ENCODE assay signal across 1 cellular context in genomic region chr20:57592263-57593092, GRCh38.
A peak's percentile ranks its signal among the peaks of the same experiment; 100 is the strongest.
TF ChIP-seq lines count a peak whose summit lies in the region.

No MANE protein-coding gene starts in this region.

TF ChIP-seq in HepG2, 621 proteins besides CTCF, POLR2A, EP300 and RAD21 (continued from another document and continues in another):
- TF ChIP-seq PLSCR1 (CRISPR knock-in tag; IDR thresholded peaks at IDR 0.05; ENCODE audit: borderline replicate concordance), result no peak
- peak; percentile 92 for TF ChIP-seq ZSCAN29 (CRISPR knock-in tag; conservative IDR thresholded peaks at IDR 0.05)
- TF ChIP-seq HOXA7 (CRISPR knock-in tag; IDR thresholded peaks at IDR 0.05), result no peak
- TF ChIP-seq GABPA (IDR thresholded peaks at IDR 0.05; ENCODE audit: low read depth, low read length), result no peak
- peak; percentile 45; the same call in 1 of the 2 replicates for TF ChIP-seq GABPA (CRISPR knock-in tag; IDR thresholded peaks at IDR 0.05; ENCODE audit: low read depth)
- TF ChIP-seq ZNF205 (CRISPR knock-in tag; IDR thresholded peaks at IDR 0.05), result no peak; the same call in 1 of the 2 replicates
- no peak for TF ChIP-seq RBM39 (IDR thresholded peaks at IDR 0.05; ENCODE audit: low read depth, low read length, poor library complexity, severe bottlenecking)
- peak; percentile 77; the same call in 1 of the 2 replicates for TF ChIP-seq NFIC (IDR thresholded peaks at IDR 0.05; ENCODE audit: low read length)
- TF ChIP-seq NONO (IDR thresholded peaks at IDR 0.05), result no peak
- no peak for TF ChIP-seq NONO (CRISPR knock-in tag; conservative IDR thresholded peaks at IDR 0.05)
- no peak for TF ChIP-seq HMGA1 (CRISPR knock-in tag; conservative IDR thresholded peaks at IDR 0.05)
- TF ChIP-seq LCORL (IDR thresholded peaks at IDR 0.05), result no peak
- peak; percentile 92 for TF ChIP-seq LCORL (CRISPR knock-in tag; IDR thresholded peaks at IDR 0.05)
- TF ChIP-seq PITX1 (CRISPR knock-in tag; IDR thresholded peaks at IDR 0.05), result peak; percentile 86; the same call in 1 of the 2 replicates
- TF ChIP-seq PHF8 (CRISPR knock-in tag; IDR thresholded peaks at IDR 0.05), result no peak
- no peak for TF ChIP-seq ZNF850 (CRISPR knock-in tag; conservative IDR thresholded peaks at IDR 0.05)
- no peak for TF ChIP-seq ATM (IDR thresholded peaks at IDR 0.05; ENCODE audit: borderline replicate concordance)
- TF ChIP-seq FOXK1 (CRISPR knock-in tag; IDR thresholded peaks at IDR 0.05; ENCODE audit: borderline replicate concordance, low read depth), result peak; percentile 63; the same call in 1 of the 2 replicates
- TF ChIP-seq DR1 (CRISPR knock-in tag; IDR thresholded peaks at IDR 0.05), result no peak
- TF ChIP-seq ZNF790 (CRISPR knock-in tag; IDR thresholded peaks at IDR 0.05; ENCODE audit: borderline replicate concordance), result 0 out of 2 replicates have a peak, but pooled peaks have one; percentile 45
- TF ChIP-seq, protein P1, sequence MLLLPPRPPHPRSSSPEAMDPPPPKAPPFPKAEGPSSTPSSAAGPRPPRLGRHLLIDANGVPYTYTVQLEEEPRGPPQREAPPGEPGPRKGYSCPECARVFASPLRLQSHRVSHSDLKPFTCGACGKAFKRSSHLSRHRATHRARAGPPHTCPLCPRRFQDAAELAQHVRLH (CRISPR knock-in tag; IDR thresholded peaks at IDR 0.05; ENCODE audit: borderline replicate concordance, low read depth), result peak; percentile 16; the same call in 1 of the 2 replicates
- TF ChIP-seq SRY (CRISPR knock-in tag; IDR thresholded peaks at IDR 0.05), result peak; percentile 75; the same call in 1 of the 2 replicates
- TF ChIP-seq CREM (IDR thresholded peaks at IDR 0.05), result 0 out of 2 replicates have a peak, but pooled peaks have one; percentile 25
- no peak for TF ChIP-seq CREM (CRISPR knock-in tag; IDR thresholded peaks at IDR 0.05)
- TF ChIP-seq KLF13 (CRISPR knock-in tag; IDR thresholded peaks at IDR 0.05), result no peak
- TF ChIP-seq ZNF546 (CRISPR knock-in tag; conservative IDR thresholded peaks at IDR 0.05), result 0 out of 2 replicates have a peak, but pooled peaks have one; percentile 23
- no peak for TF ChIP-seq JUNB (CRISPR knock-in tag; IDR thresholded peaks at IDR 0.05; ENCODE audit: borderline replicate concordance)
- TF ChIP-seq ZNF883 (CRISPR knock-in tag; IDR thresholded peaks at IDR 0.05; ENCODE audit: not compliant biosample characterization), result peak; percentile 76
- TF ChIP-seq ZNF558 (CRISPR knock-in tag; IDR thresholded peaks at IDR 0.05; ENCODE audit: borderline replicate concordance), result no peak
- TF ChIP-seq FUBP1 (CRISPR knock-in tag; IDR thresholded peaks at IDR 0.05; ENCODE audit: borderline replicate concordance), result peak; percentile 87; the same call in 1 of the 2 replicates
- TF ChIP-seq ZFY (CRISPR knock-in tag; IDR thresholded peaks at IDR 0.05), result no peak; the same call in 1 of the 2 replicates
- peak; percentile 60; the same call in 1 of the 2 replicates for TF ChIP-seq ARID4A (CRISPR knock-in tag; IDR thresholded peaks at IDR 0.05; ENCODE audit: borderline replicate concordance)
- TF ChIP-seq ZNF83 (CRISPR knock-in tag; IDR thresholded peaks at IDR 0.05; ENCODE audit: borderline replicate concordance), result no peak
- TF ChIP-seq NR2F6 (IDR thresholded peaks at IDR 0.05), result peak; percentile 29; the same call in 1 of the 2 replicates
- no peak; the same call in 1 of the 2 replicates for TF ChIP-seq NR2F6 (CRISPR knock-in tag; IDR thresholded peaks at IDR 0.05)
- TF ChIP-seq, protein P2, sequence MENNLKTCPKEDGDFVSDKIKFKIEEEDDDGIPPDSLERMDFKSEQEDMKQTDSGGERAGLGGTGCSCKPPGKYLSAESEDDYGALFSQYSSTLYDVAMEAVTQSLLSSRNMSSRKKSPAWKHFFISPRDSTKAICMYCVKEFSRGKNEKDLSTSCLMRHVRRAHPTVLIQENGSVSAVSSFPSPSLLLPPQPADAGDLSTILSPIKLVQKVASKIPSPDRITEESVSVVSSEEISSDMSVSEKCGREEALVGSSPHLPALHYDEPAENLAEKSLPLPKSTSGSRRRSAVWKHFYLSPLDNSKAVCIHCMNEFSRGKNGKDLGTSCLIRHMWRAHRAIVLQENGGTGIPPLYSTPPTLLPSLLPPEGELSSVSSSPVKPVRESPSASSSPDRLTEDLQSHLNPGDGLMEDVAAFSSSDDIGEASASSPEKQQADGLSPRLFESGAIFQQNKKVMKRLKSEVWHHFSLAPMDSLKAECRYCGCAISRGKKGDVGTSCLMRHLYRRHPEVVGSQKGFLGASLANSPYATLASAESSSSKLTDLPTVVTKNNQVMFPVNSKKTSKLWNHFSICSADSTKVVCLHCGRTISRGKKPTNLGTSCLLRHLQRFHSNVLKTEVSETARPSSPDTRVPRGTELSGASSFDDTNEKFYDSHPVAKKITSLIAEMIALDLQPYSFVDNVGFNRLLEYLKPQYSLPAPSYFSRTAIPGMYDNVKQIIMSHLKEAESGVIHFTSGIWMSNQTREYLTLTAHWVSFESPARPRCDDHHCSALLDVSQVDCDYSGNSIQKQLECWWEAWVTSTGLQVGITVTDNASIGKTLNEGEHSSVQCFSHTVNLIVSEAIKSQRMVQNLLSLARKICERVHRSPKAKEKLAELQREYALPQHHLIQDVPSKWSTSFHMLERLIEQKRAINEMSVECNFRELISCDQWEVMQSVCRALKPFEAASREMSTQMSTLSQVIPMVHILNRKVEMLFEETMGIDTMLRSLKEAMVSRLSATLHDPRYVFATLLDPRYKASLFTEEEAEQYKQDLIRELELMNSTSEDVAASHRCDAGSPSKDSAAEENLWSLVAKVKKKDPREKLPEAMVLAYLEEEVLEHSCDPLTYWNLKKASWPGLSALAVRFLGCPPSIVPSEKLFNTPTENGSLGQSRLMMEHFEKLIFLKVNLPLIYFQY (CRISPR knock-in tag; IDR thresholded peaks at IDR 0.05; ENCODE audit: borderline replicate concordance), result peak; percentile 97
- TF ChIP-seq ZNF256 (CRISPR knock-in tag; conservative IDR thresholded peaks at IDR 0.05), result no peak
- TF ChIP-seq ZNF577 (CRISPR knock-in tag; IDR thresholded peaks at IDR 0.05; ENCODE audit: borderline replicate concordance, low read depth), result no peak
- TF ChIP-seq, protein P3, sequence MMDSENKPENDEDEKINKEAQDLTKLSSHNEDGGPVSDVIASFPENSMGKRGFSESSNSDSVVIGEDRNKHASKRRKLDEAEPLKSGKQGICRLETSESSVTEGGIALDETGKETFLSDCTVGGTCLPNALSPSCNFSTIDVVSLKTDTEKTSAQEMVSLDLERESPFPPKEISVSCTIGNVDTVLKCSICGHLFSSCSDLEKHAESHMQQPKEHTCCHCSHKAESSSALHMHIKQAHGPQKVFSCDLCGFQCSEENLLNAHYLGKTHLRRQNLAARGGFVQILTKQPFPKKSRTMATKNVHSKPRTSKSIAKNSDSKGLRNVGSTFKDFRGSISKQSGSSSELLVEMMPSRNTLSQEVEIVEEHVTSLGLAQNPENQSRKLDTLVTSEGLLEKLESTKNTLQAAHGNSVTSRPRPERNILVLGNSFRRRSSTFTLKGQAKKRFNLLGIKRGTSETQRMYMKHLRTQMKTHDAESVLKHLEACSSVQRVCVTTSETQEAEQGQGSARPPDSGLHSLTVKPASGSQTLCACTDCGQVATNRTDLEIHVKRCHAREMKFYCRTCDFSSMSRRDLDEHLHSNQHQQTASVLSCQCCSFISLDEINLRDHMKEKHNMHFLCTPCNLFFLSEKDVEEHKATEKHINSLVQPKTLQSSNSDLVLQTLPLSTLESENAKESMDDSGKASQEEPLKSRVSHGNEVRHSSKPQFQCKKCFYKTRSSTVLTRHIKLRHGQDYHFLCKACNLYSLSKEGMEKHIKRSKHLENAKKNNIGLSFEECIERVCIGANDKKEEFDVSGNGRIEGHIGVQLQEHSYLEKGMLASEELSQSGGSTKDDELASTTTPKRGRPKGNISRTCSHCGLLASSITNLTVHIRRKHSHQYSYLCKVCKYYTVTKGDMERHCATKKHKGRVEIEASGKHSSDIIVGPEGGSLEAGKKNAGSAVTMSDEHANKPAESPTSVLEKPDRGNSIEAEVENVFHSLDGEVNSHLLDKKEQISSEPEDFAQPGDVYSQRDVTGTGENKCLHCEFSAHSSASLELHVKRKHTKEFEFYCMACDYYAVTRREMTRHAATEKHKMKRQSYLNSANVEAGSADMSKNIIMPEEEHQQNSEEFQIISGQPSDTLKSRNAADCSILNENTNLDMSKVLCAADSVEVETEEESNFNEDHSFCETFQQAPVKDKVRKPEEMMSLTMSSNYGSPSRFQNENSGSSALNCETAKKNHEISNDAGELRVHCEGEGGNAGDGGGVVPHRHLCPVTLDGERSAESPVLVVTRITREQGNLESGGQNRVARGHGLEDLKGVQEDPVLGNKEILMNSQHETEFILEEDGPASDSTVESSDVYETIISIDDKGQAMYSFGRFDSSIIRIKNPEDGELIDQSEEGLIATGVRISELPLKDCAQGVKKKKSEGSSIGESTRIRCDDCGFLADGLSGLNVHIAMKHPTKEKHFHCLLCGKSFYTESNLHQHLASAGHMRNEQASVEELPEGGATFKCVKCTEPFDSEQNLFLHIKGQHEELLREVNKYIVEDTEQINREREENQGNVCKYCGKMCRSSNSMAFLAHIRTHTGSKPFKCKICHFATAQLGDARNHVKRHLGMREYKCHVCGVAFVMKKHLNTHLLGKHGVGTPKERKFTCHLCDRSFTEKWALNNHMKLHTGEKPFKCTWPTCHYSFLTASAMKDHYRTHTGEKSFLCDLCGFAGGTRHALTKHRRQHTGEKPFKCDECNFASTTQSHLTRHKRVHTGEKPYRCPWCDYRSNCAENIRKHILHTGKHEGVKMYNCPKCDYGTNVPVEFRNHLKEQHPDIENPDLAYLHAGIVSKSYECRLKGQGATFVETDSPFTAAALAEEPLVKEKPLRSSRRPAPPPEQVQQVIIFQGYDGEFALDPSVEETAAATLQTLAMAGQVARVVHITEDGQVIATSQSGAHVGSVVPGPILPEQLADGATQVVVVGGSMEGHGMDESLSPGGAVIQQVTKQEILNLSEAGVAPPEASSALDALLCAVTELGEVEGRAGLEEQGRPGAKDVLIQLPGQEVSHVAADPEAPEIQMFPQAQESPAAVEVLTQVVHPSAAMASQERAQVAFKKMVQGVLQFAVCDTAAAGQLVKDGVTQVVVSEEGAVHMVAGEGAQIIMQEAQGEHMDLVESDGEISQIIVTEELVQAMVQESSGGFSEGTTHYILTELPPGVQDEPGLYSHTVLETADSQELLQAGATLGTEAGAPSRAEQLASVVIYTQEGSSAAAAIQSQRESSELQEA (CRISPR knock-in tag; IDR thresholded peaks at IDR 0.05; ENCODE audit: not compliant biosample characterization), result no peak
- TF ChIP-seq SOX6 (IDR thresholded peaks at IDR 0.05), result no peak
- TF ChIP-seq SOX6 (CRISPR knock-in tag; IDR thresholded peaks at IDR 0.05), result peak; percentile 81
- TF ChIP-seq GTF2F1 (IDR thresholded peaks at IDR 0.05; ENCODE audit: low read length), result no peak
